30 cellular contexts compared by ENCODE assay signal in the genomic region with DNA sequence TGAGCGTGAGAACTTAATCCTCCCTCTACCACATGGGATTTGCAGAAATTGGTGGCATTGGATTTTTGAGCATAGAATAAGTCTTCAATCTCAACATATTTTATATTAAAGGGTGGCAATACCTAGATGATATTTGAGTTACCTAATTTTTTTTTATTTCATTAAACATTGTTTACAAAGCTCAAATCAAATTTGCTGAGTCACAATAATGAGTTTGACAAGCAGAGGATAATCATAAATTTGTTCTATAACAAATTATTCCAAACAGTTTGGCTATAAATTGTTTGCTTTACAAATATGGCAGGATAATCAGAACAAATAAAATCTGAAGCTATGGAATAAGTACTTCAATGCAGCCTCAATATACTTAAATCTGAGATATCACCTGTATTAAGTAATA. TPM values are rescaled to one million over a fixed set of nuclear protein-coding genes. Genes with fewer than 3 reads are reported as not detected.
"Had no signal": no experiment of that assay in that cellular context is flagged by ENCODE, and none has a peak within 500 bp of the region (broad histone marks: within the 10 kb centered on the region; RNA-seq: fewer than 3 reads in every experiment).

No MANE protein-coding gene starts in this region.

- H3K4me3 ChIP-seq: ascending aorta, breast epithelium, cardiac muscle cell, colonic mucosa, esophagus squamous epithelium had no signal

- H3K27me3 ChIP-seq: ascending aorta, breast epithelium, cardiac muscle cell, colonic mucosa, esophagus squamous epithelium had no signal

- FAIRE-seq: endothelial cell of umbilical vein, frontal cortex had no signal

- DNase-seq: activated CD4-positive, alpha-beta memory T cell treated with anti-CD3 and anti-CD28 coated beads, Interleukin-2, amount 10 ng/mL, durations not matched to agents 7 days and 5 days; activated CD4-positive, alpha-beta T cell treated with anti-CD3 and anti-CD28 coated beads for 1 hour; activated CD4-positive, alpha-beta T cell treated with anti-CD3 and anti-CD28 coated beads for 4 hours; activated CD4-positive, alpha-beta T cell treated with anti-CD3 and anti-CD28 coated beads, Interleukin-2, amount 10 ng/mL, durations not matched to agents 7 days and 5 days; activated CD4-positive, alpha-beta T cell treated with anti-CD3 and anti-CD28 coated beads, Interleukin-2, amount 50 U/mL, for 4 hours; activated CD8-positive, alpha-beta memory T cell treated with anti-CD3 and anti-CD28 coated beads, Interleukin-2, amount 50 U/mL, for 48 hours; activated gamma-delta T cell; activated naive CD4-positive, alpha-beta T cell; activated naive CD4-positive, alpha-beta T cell treated with anti-CD3 and anti-CD28 coated beads, Interleukin-2, amount 10 ng/mL, durations not matched to agents 7 days and 5 days; activated naive CD8-positive, alpha-beta T cell treated with anti-CD3 and anti-CD28 coated beads, Interleukin-2, amount 10 ng/mL, durations not matched to agents 7 days and 5 days; activated T-cell treated with anti-CD3 and anti-CD28 coated beads for 4 hours; activated T-cell treated with anti-CD3 and anti-CD28 coated beads, Interleukin-2, amount 50 U/mL, for 24 hours; activated T-cell treated with anti-CD3 and anti-CD28 coated beads, Interleukin-2, amount 50 U/mL, for 72 hours; central memory CD4-positive, alpha-beta T cell; cerebellar nuclear complex; colonic mucosa; effector CD8-positive, alpha-beta T cell; esophagus squamous epithelium; head of caudate nucleus; T-helper 2 cell had no signal

- H3K9me3 ChIP-seq: colonic mucosa had no signal

- H3K36me3 ChIP-seq: ascending aorta, breast epithelium, cardiac muscle cell, colonic mucosa, esophagus squamous epithelium had no signal

- H3K27ac ChIP-seq: ascending aorta, breast epithelium, cardiac muscle cell, colonic mucosa, epithelial cell of prostate, esophagus squamous epithelium had no signal

- H3K4me1 ChIP-seq: ascending aorta, breast epithelium, colonic mucosa, esophagus squamous epithelium had no signal

- ATAC-seq: activated naive CD4-positive, alpha-beta T cell treated with anti-CD3 and anti-CD28 coated beads, Interleukin-2, amount 50 U/mL, for 72 hours; activated T-cell treated with anti-CD3 and anti-CD28 coated beads, Interleukin-2, amount 50 U/mL, for 72 hours; WTC11 had no signal

RNA-seq across cellular contexts. Expression of gene EMCN, which starts 22.7 kb away (rescaled TPM):
- total RNA-seq: activated CD4-positive, alpha-beta memory T cell treated with anti-CD3 and anti-CD28 coated beads, Interleukin-2, amount 10 ng/mL, durations not matched to agents 7 days and 5 days; activated CD4-positive, alpha-beta T cell treated with anti-CD3 and anti-CD28 coated beads, Interleukin-2, amount 10 ng/mL, durations not matched to agents 7 days and 5 days; activated naive CD4-positive, alpha-beta T cell treated with anti-CD3 and anti-CD28 coated beads, Interleukin-2, amount 50 U/mL, for 72 hours; activated naive CD8-positive, alpha-beta T cell treated with anti-CD3 and anti-CD28 coated beads, Interleukin-2, amount 10 ng/mL, durations not matched to agents 7 days and 5 days; activated T-cell treated with anti-CD3 and anti-CD28 coated beads, Interleukin-2, amount 50 U/mL, for 72 hours; fibroblast of lung; fibroblast of villous mesenchyme; WTC11 had no signal
- polyA plus RNA-seq: fibroblast of lung had no signal
